In genomic region chr5:167861931-167862426, GRCh38 we compare ENCODE assay signal across 25 cellular contexts.
"Had no signal": no experiment of that assay in that cellular context is flagged by ENCODE, and none has a peak within 500 bp of the region (broad histone marks: within the 10 kb centered on the region; RNA-seq: fewer than 3 reads in every experiment).

No MANE protein-coding gene starts in this region.

- FAIRE-seq: urothelium cell line had no signal

- H3K27ac ChIP-seq: stomach, suprapubic skin, testis, thoracic aorta, thyroid gland, tibial artery, transverse colon, upper lobe of left lung, upper lobe of right lung, uterus, vagina had no signal

- H3K9me3 ChIP-seq: stomach, suprapubic skin, testis, thoracic aorta, thyroid gland, tibial artery, transverse colon, upper lobe of left lung, upper lobe of right lung, uterus, vagina had no signal

- H3K4me1 ChIP-seq: stomach, suprapubic skin, testis, tibial artery, transverse colon, upper lobe of left lung, upper lobe of right lung, uterus, vagina had no signal

- H3K36me3 ChIP-seq: stomach, suprapubic skin, thoracic aorta, thyroid gland, tibial artery, transverse colon, upper lobe of left lung, upper lobe of right lung, uterus, vagina had no signal

- H3K4me3 ChIP-seq: stomach, suprapubic skin, testis, thoracic aorta, thyroid gland, tibial artery, transverse colon, upper lobe of left lung, upper lobe of right lung, uterus, vagina had no signal

- H3K27me3 ChIP-seq: stomach, suprapubic skin, testis, tibial artery, transverse colon, upper lobe of left lung, upper lobe of right lung, uterus, vagina had no signal

- ATAC-seq: stimulated activated effector memory CD8-positive, alpha-beta T cell treated with anti-CD3 and anti-CD28 coated beads, Interleukin-12 subunit alpha, Interleukin-12 subunit beta, amount 100 ng/mL, for 72 hours; stimulated activated memory B cell treated with anti-CD40 and anti-IgM and Interleukin-4, amounts not matched to agents 10 μg/mL and 1 μg/mL and 100 μg/mL, for 72 hours; stimulated activated naive B cell treated with anti-CD40 and anti-IgM and Interleukin-4, amounts not matched to agents 10 μg/mL and 1 μg/mL and 100 μg/mL, for 72 hours; stimulated activated naive CD8-positive, alpha-beta T cell treated with anti-CD3 and anti-CD28 coated beads, Interleukin-15, amount 100 ng/mL, for 72 hours; stimulated activated naive CD8-positive, alpha-beta T cell treated with anti-CD3 and anti-CD28 coated beads, Interleukin-15, Interleukin-2, amounts not matched to agents 100 U/mL and 50 U/mL, for 24 hours; upper lobe of right lung had no signal

- DNase-seq: stimulated activated CD4-positive, alpha-beta T cell treated with anti-CD3 and anti-CD28 coated beads, Interleukin-2, amount 100 ng/mL, for 48 hours; stimulated activated CD4-positive, alpha-beta T cell treated with anti-CD3 and anti-CD28 coated beads, Interleukin-4, amount 100 ng/mL, for 1 hour; stimulated activated CD4-positive, alpha-beta T cell treated with anti-CD3 and anti-CD28 coated beads, Interleukin-4, amount 100 ng/mL, for 24 hours; stimulated activated CD4-positive, alpha-beta T cell treated with anti-CD3 and anti-CD28 coated beads, Interleukin-4, amount 100 ng/mL, for 4 hours; stimulated activated CD8-positive, alpha-beta memory T cell treated with anti-CD3 and anti-CD28 coated beads, Interleukin-4, amount 100 ng/mL, for 48 hours; stimulated activated naive B cell treated with anti-CD40 and anti-IgM and Interleukin-4, amounts not matched to agents 10 μg/mL and 1 μg/mL and 100 μg/mL, for 72 hours; stimulated activated naive CD4-positive, alpha-beta T cell; stimulated activated naive CD4-positive, alpha-beta T cell treated with Interleukin-2 at 50 U/mL for 16 hours; stimulated activated naive CD8-positive, alpha-beta T cell treated with anti-CD3 and anti-CD28 coated beads, Interleukin-15, amount 100 ng/mL, for 72 hours; stimulated activated naive CD8-positive, alpha-beta T cell treated with anti-CD3 and anti-CD28 coated beads, Interleukin-15, Interleukin-2, amounts not matched to agents 100 U/mL and 50 U/mL, for 24 hours; stomach; testis; thyroid gland; tibial artery; transverse colon; trophoblast cell; upper lobe of left lung; upper lobe of right lung; uterus had no signal
